ENCODE assay signal across 36 cellular contexts in genomic region chr22:35809816-35810215, GRCh38.
"Had no signal": no experiment of that assay in that cellular context is flagged by ENCODE, and none has a peak within 500 bp of the region (broad histone marks: within the 10 kb centered on the region; RNA-seq: fewer than 3 reads in every experiment).

No MANE protein-coding gene starts in this region.

- H3K4me3 Mint-ChIP-seq: activated CD4-positive, alpha-beta T cell treated with anti-CD3 and anti-CD28 coated beads, Interleukin-2, amount 10 ng/mL, durations not matched to agents 24 days and 14 days; activated CD8-positive, alpha-beta T cell treated with anti-CD3 and anti-CD28 coated beads for 36 hours; activated naive CD4-positive, alpha-beta T cell treated with anti-CD3 and anti-CD28 coated beads, Interleukin-2, amount 50 U/mL, for 24 hours; activated naive CD8-positive, alpha-beta T cell treated with anti-CD3 and anti-CD28 coated beads, Interleukin-2, amount 10 ng/mL, durations not matched to agents 7 days and 5 days; activated T-cell treated with anti-CD3 and anti-CD28 coated beads, Interleukin-2, amount 50 U/mL, for 72 hours; activated T-helper 17 cell treated with anti-CD3 and anti-CD28 coated beads, Interleukin-2, amount 50 U/mL, for 72 hours had no signal

- H3K36me3 ChIP-seq: breast epithelium had no signal

- H3K27me3 ChIP-seq: body of pancreas, breast epithelium, MG63, Peyer's patch had no signal

- H3K27ac Mint-ChIP-seq: activated CD4-positive, alpha-beta T cell treated with anti-CD3 and anti-CD28 coated beads, Interleukin-2, amount 10 ng/mL, durations not matched to agents 24 days and 14 days; activated CD8-positive, alpha-beta T cell treated with anti-CD3 and anti-CD28 coated beads for 36 hours; activated naive CD4-positive, alpha-beta T cell treated with anti-CD3 and anti-CD28 coated beads, Interleukin-2, amount 50 U/mL, for 24 hours; activated naive CD8-positive, alpha-beta T cell treated with anti-CD3 and anti-CD28 coated beads, Interleukin-2, amount 10 ng/mL, durations not matched to agents 7 days and 5 days; activated T-cell treated with anti-CD3 and anti-CD28 coated beads, Interleukin-2, amount 50 U/mL, for 72 hours; activated T-helper 17 cell treated with anti-CD3 and anti-CD28 coated beads, Interleukin-2, amount 50 U/mL, for 72 hours had no signal

- H3K4me3 ChIP-seq: body of pancreas, breast epithelium, MG63, Peyer's patch had no signal

- H3K4me1 Mint-ChIP-seq: activated CD4-positive, alpha-beta T cell treated with anti-CD3 and anti-CD28 coated beads, Interleukin-2, amount 10 ng/mL, durations not matched to agents 24 days and 14 days; activated naive CD4-positive, alpha-beta T cell treated with anti-CD3 and anti-CD28 coated beads, Interleukin-2, amount 50 U/mL, for 24 hours; activated naive CD8-positive, alpha-beta T cell treated with anti-CD3 and anti-CD28 coated beads, Interleukin-2, amount 10 ng/mL, durations not matched to agents 7 days and 5 days; activated T-helper 17 cell treated with anti-CD3 and anti-CD28 coated beads, Interleukin-2, amount 50 U/mL, for 72 hours had no signal

- H3K9me3 ChIP-seq: body of pancreas, breast epithelium, Peyer's patch had no signal

- H3K27ac ChIP-seq: body of pancreas, breast epithelium, Peyer's patch, WERI-Rb-1 had no signal

- H3K9me3 Mint-ChIP-seq: activated CD4-positive, alpha-beta T cell treated with anti-CD3 and anti-CD28 coated beads, Interleukin-2, amount 10 ng/mL, durations not matched to agents 24 days and 14 days had no signal

- H3K4me1 ChIP-seq: body of pancreas, breast epithelium, Peyer's patch had no signal

- DNase-seq: activated CD4-positive, alpha-beta T cell treated with anti-CD3 and anti-CD28 coated beads, Interleukin-2, amount 10 ng/mL, durations not matched to agents 24 days and 14 days; activated CD4-positive, alpha-beta T cell treated with anti-CD3 and anti-CD28 coated beads, Interleukin-2, amount 50 U/mL, for 4 hours; activated CD8-positive, alpha-beta T cell treated with anti-CD3 and anti-CD28 coated beads for 36 hours; activated effector memory CD4-positive, alpha-beta T cell treated with anti-CD3 and anti-CD28 coated beads, Interleukin-2, amount 50 U/mL, for 16 hours; activated naive CD4-positive, alpha-beta T cell treated with Interleukin-2 at 50 U/mL for 16 hours; activated naive CD8-positive, alpha-beta T cell treated with anti-CD3 and anti-CD28 coated beads, Interleukin-2, amount 10 ng/mL, durations not matched to agents 7 days and 5 days; activated T-cell treated with anti-CD3 and anti-CD28 coated beads, Interleukin-2, amount 50 U/mL, for 1 hour; activated T-cell treated with anti-CD3 and anti-CD28 coated beads, Interleukin-2, amount 50 U/mL, for 72 hours; body of pancreas; Kasumi-1; KG1; MG63; NCI-H1048; NCI-H1105 treated with DMSO at 0.1 percent for 48 hours; NCI-H1436; NCI-H1694; NCI-H1930; NCI-H2081 treated with DMSO at 0.1 percent for 48 hours; NCI-H510A; NCI-H526; NCI-H748 treated with DMSO at 0.1 percent for 48 hours; NK-92 treated with Interleukin-12 subunit alpha and Interleukin-12 subunit beta, amount 100 ng/mL, for 24 hours; PC-3; Peyer's patch; RPMI8226; SIG-M5; SW 1271; T-helper 1 cell; T-helper 2 cell; T-helper 9 cell; WERI-Rb-1 had no signal

- H3K27me3 Mint-ChIP-seq: activated CD8-positive, alpha-beta T cell treated with anti-CD3 and anti-CD28 coated beads for 36 hours; activated naive CD4-positive, alpha-beta T cell treated with anti-CD3 and anti-CD28 coated beads, Interleukin-2, amount 50 U/mL, for 24 hours; activated T-helper 17 cell treated with anti-CD3 and anti-CD28 coated beads, Interleukin-2, amount 50 U/mL, for 72 hours had no signal

- ATAC-seq: activated CD8-positive, alpha-beta T cell treated with anti-CD3 and anti-CD28 coated beads for 36 hours; activated T-cell treated with anti-CD3 and anti-CD28 coated beads, Interleukin-2, amount 50 U/mL, for 72 hours; activated T-helper 17 cell treated with anti-CD3 and anti-CD28 coated beads, Interleukin-2, amount 50 U/mL, for 72 hours; body of pancreas; PC-3; Right ventricle myocardium inferior had no signal

- FAIRE-seq: astrocyte had no signal
